Comparison of ENCODE assay signal across 17 cellular contexts in the genomic region with DNA sequence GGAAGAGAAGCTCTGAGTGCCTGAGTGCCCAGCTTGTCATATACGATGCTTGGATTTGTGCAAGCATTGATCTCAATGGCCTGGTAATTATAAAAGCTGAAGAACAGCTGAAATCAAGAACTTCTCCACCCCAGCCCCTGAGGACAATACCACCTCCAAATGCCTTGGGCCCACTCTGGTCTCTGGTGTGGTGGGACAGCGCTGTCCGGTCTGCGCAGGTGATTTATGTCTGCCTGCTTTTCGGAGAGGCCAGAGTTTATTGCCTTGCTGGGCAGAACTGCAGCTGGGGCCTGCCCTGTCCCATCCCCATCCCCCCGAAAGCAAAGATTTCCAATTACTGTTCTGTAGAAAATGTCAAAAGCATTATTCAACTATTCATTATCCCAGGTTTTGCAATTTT. TPM values are rescaled to one million over a fixed set of nuclear protein-coding genes. Genes with fewer than 3 reads are reported as not detected.
DNase-seq lines count a peak whose midpoint lies in the region; ATAC-seq, FAIRE-seq and TF ChIP-seq lines count a peak whose summit lies in the region.
"Had no signal": no experiment of that assay in that cellular context is flagged by ENCODE, and none has a peak within 500 bp of the region (broad histone marks: within the 10 kb centered on the region; RNA-seq: fewer than 3 reads in every experiment).

No MANE protein-coding gene starts in this region.

- no peak overlapping the region for H3K27ac Mint-ChIP-seq in stimulated activated naive CD8-positive, alpha-beta T cell treated with anti-CD3 and anti-CD28 coated beads, Interleukin-15, Interleukin-2, amounts not matched to agents 100 ng/mL and 50 ng/mL, for 24 hours
- no peak overlapping the region for H3K27ac Mint-ChIP-seq in stimulated activated naive CD8-positive, alpha-beta T cell treated with anti-CD3 and anti-CD28 coated beads, Interleukin-15, amount 100 ng/mL, for 72 hours
- no peak overlapping the region for H3K27ac Mint-ChIP-seq in WTC11
- H3K27ac Mint-ChIP-seq in naive B cell: no peak overlapping the region

- intact Hi-C loops in tibial artery (cut with DNase I; ENCODE audit: low total_unique reads): loop anchor here (2.0 kb wide), 1 partner anchor 171 kb away; no protein-coding TSS in a partner anchor

- H3K36me3 Mint-ChIP-seq in stimulated activated naive CD8-positive, alpha-beta T cell treated with anti-CD3 and anti-CD28 coated beads, Interleukin-15, Interleukin-2, amounts not matched to agents 100 ng/mL and 50 ng/mL, for 24 hours (ENCODE audit: low read depth): no peaks in the 10 kb centered on the region
- no peaks in the 10 kb centered on the region for H3K36me3 Mint-ChIP-seq in WTC11
- H3K36me3 Mint-ChIP-seq in naive B cell: no peaks in the 10 kb centered on the region

- no peak for TF ChIP-seq POLR2A in H54 (IDR thresholded peaks at IDR 0.05; ENCODE audit: low read depth, low read length)

- H3K27me3 Mint-ChIP-seq in stimulated activated naive CD8-positive, alpha-beta T cell treated with anti-CD3 and anti-CD28 coated beads, Interleukin-15, Interleukin-2, amounts not matched to agents 100 ng/mL and 50 ng/mL, for 24 hours: peaks cover 24% of the 10 kb centered on the region
- H3K27me3 Mint-ChIP-seq in stimulated activated naive CD8-positive, alpha-beta T cell treated with anti-CD3 and anti-CD28 coated beads, Interleukin-15, amount 100 ng/mL, for 72 hours: peaks cover 36% of the 10 kb centered on the region
- H3K27me3 Mint-ChIP-seq in WTC11 (ENCODE audit: low read depth): no peaks in the 10 kb centered on the region
- peaks cover 28 to 39% (median 33%) of the 10 kb centered on the region in 3 donors for H3K27me3 Mint-ChIP-seq in naive B cell

- H3K27ac ChIP-seq in tibial artery: peak overlapping the region in 1 of 2 donors; percentile 77

- CTCF ChIA-PET in WTC11 (lab: Charles Lee): interaction anchor here (0.9 to 5.1 kb wide), 18 partner anchors 9 to 291 kb away, joined by 3 to 36 read pairs (median 5); no protein-coding TSS in a partner anchor

- peaks cover 0 to 24% (median 11%) of the 10 kb centered on the region in 4 donors for H3K4me1 ChIP-seq in tibial artery

- H3K9me3 ChIP-seq in tibial artery: no peaks in the 10 kb centered on the region
- H3K9me3 ChIP-seq: sigmoid colon had no signal

- ATAC-seq in stimulated activated naive CD8-positive, alpha-beta T cell treated with anti-CD3 and anti-CD28 coated beads, Interleukin-15, amount 100 ng/mL, for 72 hours: no peak
- ATAC-seq in WTC11 (no peak), naive B cell (ENCODE audit: low read depth in 2 of 2) (no peak), GM21381 (IDR thresholded peaks at IDR 0.05; ENCODE audit: unreplicated experiment) (no peak)

- H3K4me3 Mint-ChIP-seq in stimulated activated naive CD8-positive, alpha-beta T cell treated with anti-CD3 and anti-CD28 coated beads, Interleukin-15, Interleukin-2, amounts not matched to agents 100 ng/mL and 50 ng/mL, for 24 hours: peak overlapping the region; percentile 82
- peak overlapping the region in 1 of 2 donors; percentile 34 for H3K4me3 Mint-ChIP-seq in stimulated activated naive CD8-positive, alpha-beta T cell treated with anti-CD3 and anti-CD28 coated beads, Interleukin-15, amount 100 ng/mL, for 72 hours
- H3K4me3 Mint-ChIP-seq in WTC11: peak overlapping the region; percentile 82
- peak overlapping the region in 6 of 8 donors; percentile 26 to 91 (median 83) for H3K4me3 Mint-ChIP-seq in naive B cell

- no peaks in the 10 kb centered on the region for H3K27me3 ChIP-seq in tibial artery
- H3K27me3 ChIP-seq: sigmoid colon had no signal

- H3K9me3 Mint-ChIP-seq in stimulated activated naive CD8-positive, alpha-beta T cell treated with anti-CD3 and anti-CD28 coated beads, Interleukin-15, Interleukin-2, amounts not matched to agents 100 ng/mL and 50 ng/mL, for 24 hours: no peaks in the 10 kb centered on the region
- no peaks in the 10 kb centered on the region for H3K9me3 Mint-ChIP-seq in stimulated activated naive CD8-positive, alpha-beta T cell treated with anti-CD3 and anti-CD28 coated beads, Interleukin-15, amount 100 ng/mL, for 72 hours
- H3K9me3 Mint-ChIP-seq in WTC11: no peaks in the 10 kb centered on the region
- peaks cover 0 to 3% (median 0%) of the 10 kb centered on the region in 7 donors for H3K9me3 Mint-ChIP-seq in naive B cell

- no peak overlapping the region for H3K4me3 ChIP-seq in tibial artery

- H3K36me3 ChIP-seq in tibial artery: no peaks in the 10 kb centered on the region
- H3K36me3 ChIP-seq: sigmoid colon had no signal

- no peak for TF ChIP-seq CTCF in WTC11 (IDR thresholded peaks at IDR 0.05)
- no peak for TF ChIP-seq CTCF in tibial artery (IDR thresholded peaks at IDR 0.05)

- H3K4me1 Mint-ChIP-seq in stimulated activated naive CD8-positive, alpha-beta T cell treated with anti-CD3 and anti-CD28 coated beads, Interleukin-15, Interleukin-2, amounts not matched to agents 100 ng/mL and 50 ng/mL, for 24 hours (ENCODE audit: low read depth): peaks cover 14% of the 10 kb centered on the region
- peaks cover 11% of the 10 kb centered on the region for H3K4me1 Mint-ChIP-seq in stimulated activated naive CD8-positive, alpha-beta T cell treated with anti-CD3 and anti-CD28 coated beads, Interleukin-15, amount 100 ng/mL, for 72 hours
- H3K4me1 Mint-ChIP-seq in WTC11 (peaks cover 33% of the 10 kb centered on the region), naive B cell (peaks cover 0 to 15% (median 12%) of the 10 kb centered on the region in 3 donors)

- DNase-seq in stimulated activated naive CD8-positive, alpha-beta T cell treated with anti-CD3 and anti-CD28 coated beads, Interleukin-15, amount 100 ng/mL, for 72 hours: no peak
- DNase-seq in WTC11 (ENCODE audit: low spot score) (no peak), naive B cell (no peak), H54 (ENCODE audit: insufficient read length, low spot score) (no peak), tibial artery (no peak)
- DNase-seq: activated CD4-positive, CD25-positive, alpha-beta regulatory T cell treated with anti-CD3 and anti-CD28 coated beads, Interleukin-2, amount 50 U/mL, for 72 hours; activated gamma-delta T cell treated with Interleukin-2 at 50 U/mL for 16 hours; IMR-90; kidney glomerular epithelial cell; MV-4-11; NCI-H2029; NCI-H510A; stimulated activated naive CD8-positive, alpha-beta T cell treated with anti-CD3 and anti-CD28 coated beads, Interleukin-15, Interleukin-2, amounts not matched to agents 100 U/mL and 50 U/mL, for 24 hours had no signal

- POLR2A ChIA-PET in WTC11 (lab: Charles Lee): interaction anchor here (1.1 to 2.0 kb wide), 2 partner anchors 19 to 217 kb away, joined by 3 to 5 read pairs; no protein-coding TSS in a partner anchor

- no peak for FAIRE-seq in H54 (lab: Jason Lieb, UNC)

TF ChIP-seq in WTC11, 78 proteins besides CTCF, POLR2A, EP300 and RAD21 (continues in another document):
- TF ChIP-seq NFATC4 (CRISPR knock-in tag; IDR thresholded peaks at IDR 0.05) (no peak), AR (CRISPR knock-in tag; IDR thresholded peaks at IDR 0.05) (no peak), ELF4 (CRISPR knock-in tag; IDR thresholded peaks at IDR 0.05; ENCODE audit: low read depth) (no peak), NR1H2 (CRISPR knock-in tag; IDR thresholded peaks at IDR 0.05) (no peak), TP53 (CRISPR knock-in tag; IDR thresholded peaks at IDR 0.05) (no peak), GTF2I (CRISPR knock-in tag; conservative IDR thresholded peaks at IDR 0.05) (no peak), RELA (CRISPR knock-in tag; IDR thresholded peaks at IDR 0.05; ENCODE audit: borderline replicate concordance) (no peak)
- TF ChIP-seq, protein P1, sequence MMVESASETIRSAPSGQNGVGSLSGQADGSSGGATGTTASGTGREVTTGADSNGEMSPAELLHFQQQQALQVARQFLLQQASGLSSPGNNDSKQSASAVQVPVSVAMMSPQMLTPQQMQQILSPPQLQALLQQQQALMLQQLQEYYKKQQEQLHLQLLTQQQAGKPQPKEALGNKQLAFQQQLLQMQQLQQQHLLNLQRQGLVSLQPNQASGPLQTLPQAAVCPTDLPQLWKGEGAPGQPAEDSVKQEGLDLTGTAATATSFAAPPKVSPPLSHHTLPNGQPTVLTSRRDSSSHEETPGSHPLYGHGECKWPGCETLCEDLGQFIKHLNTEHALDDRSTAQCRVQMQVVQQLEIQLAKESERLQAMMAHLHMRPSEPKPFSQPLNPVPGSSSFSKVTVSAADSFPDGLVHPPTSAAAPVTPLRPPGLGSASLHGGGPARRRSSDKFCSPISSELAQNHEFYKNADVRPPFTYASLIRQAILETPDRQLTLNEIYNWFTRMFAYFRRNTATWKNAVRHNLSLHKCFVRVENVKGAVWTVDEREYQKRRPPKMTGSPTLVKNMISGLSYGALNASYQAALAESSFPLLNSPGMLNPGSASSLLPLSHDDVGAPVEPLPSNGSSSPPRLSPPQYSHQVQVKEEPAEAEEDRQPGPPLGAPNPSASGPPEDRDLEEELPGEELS (CRISPR knock-in tag; IDR thresholded peaks at IDR 0.05): no peak

RNA-seq across cellular contexts. Expression of gene PDZD2, which starts 1.1 kb away (rescaled TPM):
- 7.1 to 11.4 TPM (median 7.5 TPM) in 3 replicates for total RNA-seq in WTC11 (2021)
- polyA plus RNA-seq in naive B cell (ENCODE audit: low read depth in 6 of 6): under 1 TPM in 5 of 6 donors, not detected in 1; 0.05 to 0.24 (median 0.06) TPM
- total RNA-seq: T-helper 2 cell treated with Interferon-gamma antibody and Interleukin-4, amounts not matched to agents 100 ng/mL and 5 ng/mL, for 36 hours had no signal
